Comparison of ENCODE assay signal across 12 cellular contexts in the genomic region with DNA sequence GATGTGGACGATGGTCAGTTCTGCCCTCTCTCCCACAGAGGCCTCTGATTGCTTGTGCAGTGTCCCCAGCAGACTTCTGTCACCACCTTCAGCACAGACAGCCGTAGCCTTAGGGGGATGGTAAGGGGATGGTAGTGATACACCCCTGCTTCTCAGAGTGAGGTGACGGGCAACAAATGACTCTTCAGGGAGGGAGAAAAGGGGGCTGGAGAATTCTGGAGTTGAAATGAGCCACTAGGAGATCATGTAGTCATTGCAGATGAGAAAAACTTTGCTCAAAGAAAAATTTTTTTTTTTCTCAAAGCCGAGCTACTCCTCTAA. TPM values are rescaled to one million over a fixed set of nuclear protein-coding genes. Genes with fewer than 3 reads are reported as not detected.
DNase-seq lines count a peak whose midpoint lies in the region; ATAC-seq and FAIRE-seq lines count a peak whose summit lies in the region.
"Had no signal": no experiment of that assay in that cellular context is flagged by ENCODE, and none has a peak within 500 bp of the region (broad histone marks: within the 10 kb centered on the region; RNA-seq: fewer than 3 reads in every experiment).

No MANE protein-coding gene starts in this region.

- H3K4me3 ChIP-seq in ACC112 (ENCODE audit: low read depth, low read length) = no peak overlapping the region
- H3K4me3 ChIP-seq in muscle layer of duodenum (ENCODE audit: low read depth in 1 of 2, low read length in 2 of 2) = peak overlapping the region in 1 of 2 donors; percentile 23
- H3K4me3 ChIP-seq: dorsolateral prefrontal cortex had no signal

- no peaks in the 10 kb centered on the region for H3K9me3 ChIP-seq in muscle layer of duodenum (ENCODE audit: control insufficient read depth in 1 of 2, low read length in 2 of 2)

- peak overlapping the region; percentile 17 for H2AFZ ChIP-seq in ACC112 (ENCODE audit: low read length, unreplicated experiment)

- peak overlapping the region; percentile 93 for H3K27ac ChIP-seq in ACC112 (ENCODE audit: low read depth, low read length)
- H3K27ac ChIP-seq in muscle layer of duodenum (ENCODE audit: low read length) = peak overlapping the region; percentile 62

- H3K27me3 ChIP-seq in ACC112 (ENCODE audit: insufficient read depth, low read length) (no peaks in the 10 kb centered on the region), muscle layer of duodenum (ENCODE audit: low read depth, low read length) (no peaks in the 10 kb centered on the region)
- H3K27me3 ChIP-seq: dorsolateral prefrontal cortex had no signal

- no peak for FAIRE-seq in frontal cortex (lab: Jason Lieb, UNC)
- FAIRE-seq: H54 had no signal

- peak; percentile 11 for DNase-seq in activated naive CD8-positive, alpha-beta T cell treated with anti-CD3 and anti-CD28 coated beads for 36 hours
- DNase-seq in NCI-H526 (lab: John Stamatoyannopoulos, UW) (no peak), NOMO-1 (lab: John Stamatoyannopoulos, UW; ENCODE audit: unreplicated experiment in 2 of 2) (no peak), frontal cortex (ENCODE audit: low spot score in 2 of 2) (no peak)
- DNase-seq: COR-L47, dorsolateral prefrontal cortex, NCI-H2029 treated with DMSO at 0.1 percent for 48 hours had no signal

- no peaks in the 10 kb centered on the region for H3K9me3 Mint-ChIP-seq in activated naive CD8-positive, alpha-beta T cell treated with anti-CD3 and anti-CD28 coated beads for 36 hours

- no peaks in the 10 kb centered on the region for H3K79me2 ChIP-seq in ACC112 (ENCODE audit: control insufficient read depth, insufficient read depth, low read length, unreplicated experiment)

- peaks cover 33% of the 10 kb centered on the region for H3K4me1 ChIP-seq in ACC112 (ENCODE audit: control insufficient read depth, insufficient read depth, low read length, unreplicated experiment)
- H3K4me1 ChIP-seq in muscle layer of duodenum (ENCODE audit: control insufficient read depth in 1 of 2, insufficient read depth in 2 of 2, low read length in 2 of 2) = peaks cover 0 to 12% of the 10 kb centered on the region in 2 donors

- H3K27me3 Mint-ChIP-seq in activated naive CD8-positive, alpha-beta T cell treated with anti-CD3 and anti-CD28 coated beads for 36 hours = no peaks in the 10 kb centered on the region

- H3K36me3 ChIP-seq in ACC112 (ENCODE audit: insufficient read depth, low read length) (no peaks in the 10 kb centered on the region), muscle layer of duodenum (ENCODE audit: control insufficient read depth in 1 of 2, insufficient read depth in 2 of 2, low read length in 2 of 2) (no peaks in the 10 kb centered on the region)

- H3K36me3 Mint-ChIP-seq in activated naive CD8-positive, alpha-beta T cell treated with anti-CD3 and anti-CD28 coated beads for 36 hours = no peaks in the 10 kb centered on the region

- peak overlapping the region; percentile 88 for H3K27ac Mint-ChIP-seq in activated naive CD8-positive, alpha-beta T cell treated with anti-CD3 and anti-CD28 coated beads for 36 hours

- H3K4me3 Mint-ChIP-seq in activated naive CD8-positive, alpha-beta T cell treated with anti-CD3 and anti-CD28 coated beads for 36 hours = no peak overlapping the region

- ATAC-seq in GM21576 (IDR thresholded peaks at IDR 0.05; ENCODE audit: unreplicated experiment) = peak; percentile 5
- no peak for ATAC-seq in GM19452 (IDR thresholded peaks at IDR 0.05; ENCODE audit: unreplicated experiment)

- peaks cover 38% of the 10 kb centered on the region for H3K4me1 Mint-ChIP-seq in activated naive CD8-positive, alpha-beta T cell treated with anti-CD3 and anti-CD28 coated beads for 36 hours

RNA-seq across cellular contexts. Expression of gene TIMP4, which starts 29.6 kb away (rescaled TPM):
- total RNA-seq in activated naive CD8-positive, alpha-beta T cell treated with anti-CD3 and anti-CD28 coated beads for 36 hours = not detected
- 3.3 TPM for total RNA-seq in frontal cortex
